In the genomic region with DNA sequence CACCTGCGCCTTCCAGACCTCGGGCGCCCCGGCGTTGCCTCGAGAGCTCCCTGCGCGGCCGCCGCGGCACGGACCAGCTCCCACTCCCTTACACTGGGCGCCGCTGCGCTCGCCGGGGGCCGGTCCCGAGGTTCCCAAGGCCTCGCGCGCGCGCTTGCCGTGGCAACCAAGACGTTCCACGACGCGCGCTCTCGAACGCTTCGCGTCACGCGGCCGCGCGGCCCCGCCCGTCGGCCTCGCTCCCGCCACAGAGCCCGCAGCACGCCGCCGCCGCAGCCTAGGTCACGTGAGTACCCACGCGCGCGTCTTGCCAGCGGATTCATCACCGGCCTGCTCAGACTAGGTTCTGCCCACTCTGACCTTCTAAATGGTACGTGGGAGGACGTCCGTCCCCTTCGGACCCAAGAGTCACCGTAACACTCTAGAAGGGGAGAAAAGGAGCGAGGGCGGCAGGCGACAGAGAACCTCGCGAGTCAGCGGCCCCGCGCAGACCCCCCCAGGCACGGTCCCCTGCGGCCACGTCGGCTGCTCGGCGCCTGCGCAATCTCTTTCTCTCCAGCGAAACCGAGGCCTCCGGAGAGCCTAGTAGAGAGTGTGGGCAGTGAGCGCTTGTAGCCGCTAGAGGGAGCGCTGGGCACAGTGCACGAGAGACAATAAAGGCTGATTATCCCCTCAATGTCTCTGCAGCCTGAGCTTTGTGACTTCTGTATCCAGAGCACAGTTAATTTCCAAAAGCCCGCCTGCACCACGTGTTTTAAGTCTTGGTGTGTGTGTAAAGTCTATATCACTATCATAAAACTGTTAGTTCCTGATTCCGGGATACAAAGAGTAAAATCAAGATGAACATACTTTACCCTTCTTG, we compare ENCODE assay signal across 1 cellular context.
TF ChIP-seq lines count a peak whose summit lies in the region.

A gene with protein sequence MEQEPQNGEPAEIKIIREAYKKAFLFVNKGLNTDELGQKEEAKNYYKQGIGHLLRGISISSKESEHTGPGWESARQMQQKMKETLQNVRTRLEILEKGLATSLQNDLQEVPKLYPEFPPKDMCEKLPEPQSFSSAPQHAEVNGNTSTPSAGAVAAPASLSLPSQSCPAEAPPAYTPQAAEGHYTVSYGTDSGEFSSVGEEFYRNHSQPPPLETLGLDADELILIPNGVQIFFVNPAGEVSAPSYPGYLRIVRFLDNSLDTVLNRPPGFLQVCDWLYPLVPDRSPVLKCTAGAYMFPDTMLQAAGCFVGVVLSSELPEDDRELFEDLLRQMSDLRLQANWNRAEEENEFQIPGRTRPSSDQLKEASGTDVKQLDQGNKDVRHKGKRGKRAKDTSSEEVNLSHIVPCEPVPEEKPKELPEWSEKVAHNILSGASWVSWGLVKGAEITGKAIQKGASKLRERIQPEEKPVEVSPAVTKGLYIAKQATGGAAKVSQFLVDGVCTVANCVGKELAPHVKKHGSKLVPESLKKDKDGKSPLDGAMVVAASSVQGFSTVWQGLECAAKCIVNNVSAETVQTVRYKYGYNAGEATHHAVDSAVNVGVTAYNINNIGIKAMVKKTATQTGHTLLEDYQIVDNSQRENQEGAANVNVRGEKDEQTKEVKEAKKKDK (minus strand): TSS at position 173 of the 862 bp plus-strand sequence. CDS start 10,564 bp downstream, outside the sequence.

TF ChIP-seq in HepG2, 621 proteins besides CTCF, POLR2A, EP300 and RAD21 (continued from another document and continues in another):
- TF ChIP-seq, protein P1, sequence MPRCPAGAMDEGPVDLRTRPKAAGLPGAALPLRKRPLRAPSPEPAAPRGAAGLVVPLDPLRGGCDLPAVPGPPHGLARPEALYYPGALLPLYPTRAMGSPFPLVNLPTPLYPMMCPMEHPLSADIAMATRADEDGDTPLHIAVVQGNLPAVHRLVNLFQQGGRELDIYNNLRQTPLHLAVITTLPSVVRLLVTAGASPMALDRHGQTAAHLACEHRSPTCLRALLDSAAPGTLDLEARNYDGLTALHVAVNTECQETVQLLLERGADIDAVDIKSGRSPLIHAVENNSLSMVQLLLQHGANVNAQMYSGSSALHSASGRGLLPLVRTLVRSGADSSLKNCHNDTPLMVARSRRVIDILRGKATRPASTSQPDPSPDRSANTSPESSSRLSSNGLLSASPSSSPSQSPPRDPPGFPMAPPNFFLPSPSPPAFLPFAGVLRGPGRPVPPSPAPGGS (CRISPR knock-in tag; IDR thresholded peaks at IDR 0.05) = 0 out of 2 replicates have a peak, but pooled peaks have one; percentile 20
- TF ChIP-seq FOSL2 (CRISPR knock-in tag; IDR thresholded peaks at IDR 0.05) = no peak
- no peak for TF ChIP-seq SETDB1 (CRISPR knock-in tag; IDR thresholded peaks at IDR 0.05; ENCODE audit: borderline replicate concordance)
- 0 out of 2 replicates have a peak, but pooled peaks have one; percentile 55 for TF ChIP-seq ZNF431 (CRISPR knock-in tag; IDR thresholded peaks at IDR 0.05; ENCODE audit: borderline replicate concordance, low read depth)
- TF ChIP-seq ZNF570 (CRISPR knock-in tag; IDR thresholded peaks at IDR 0.05; ENCODE audit: borderline replicate concordance) = no peak
- no peak for TF ChIP-seq GTF2F1 (IDR thresholded peaks at IDR 0.05; ENCODE audit: low read length)
- TF ChIP-seq ZFP1 (CRISPR knock-in tag; IDR thresholded peaks at IDR 0.05) = no peak
- TF ChIP-seq GPN1 (CRISPR knock-in tag; IDR thresholded peaks at IDR 0.05; ENCODE audit: borderline replicate concordance) = no peak
- TF ChIP-seq FOXK1 (CRISPR knock-in tag; IDR thresholded peaks at IDR 0.05; ENCODE audit: borderline replicate concordance, low read depth) = 0 out of 2 replicates have a peak, but pooled peaks have one; percentile 25
- no peak for TF ChIP-seq ZNF354B (CRISPR knock-in tag; IDR thresholded peaks at IDR 0.05)
- no peak for TF ChIP-seq ZNF382 (CRISPR knock-in tag; IDR thresholded peaks at IDR 0.05; ENCODE audit: borderline replicate concordance)
- TF ChIP-seq KLF12 (CRISPR knock-in tag; IDR thresholded peaks at IDR 0.05; ENCODE audit: borderline replicate concordance) = 0 out of 2 replicates have a peak, but pooled peaks have one; percentile 37
- TF ChIP-seq, protein P2, sequence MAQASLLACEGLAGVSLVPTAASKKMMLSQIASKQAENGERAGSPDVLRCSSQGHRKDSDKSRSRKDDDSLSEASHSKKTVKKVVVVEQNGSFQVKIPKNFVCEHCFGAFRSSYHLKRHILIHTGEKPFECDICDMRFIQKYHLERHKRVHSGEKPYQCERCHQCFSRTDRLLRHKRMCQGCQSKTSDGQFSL (CRISPR knock-in tag; IDR thresholded peaks at IDR 0.05) = peak; percentile 94
- TF ChIP-seq ZBTB7B (CRISPR knock-in tag; IDR thresholded peaks at IDR 0.05) = peak; percentile 29; the same call in 1 of the 2 replicates
- TF ChIP-seq DMAP1 (CRISPR knock-in tag; IDR thresholded peaks at IDR 0.05) = 0 out of 2 replicates have a peak, but pooled peaks have one; percentile 30
- TF ChIP-seq ZNF788 (CRISPR knock-in tag; IDR thresholded peaks at IDR 0.05; ENCODE audit: borderline replicate concordance) = peak; percentile 27; the same call in 1 of the 2 replicates
- peak; percentile 62 for TF ChIP-seq PHF8 (CRISPR knock-in tag; IDR thresholded peaks at IDR 0.05)
- TF ChIP-seq, protein P3, sequence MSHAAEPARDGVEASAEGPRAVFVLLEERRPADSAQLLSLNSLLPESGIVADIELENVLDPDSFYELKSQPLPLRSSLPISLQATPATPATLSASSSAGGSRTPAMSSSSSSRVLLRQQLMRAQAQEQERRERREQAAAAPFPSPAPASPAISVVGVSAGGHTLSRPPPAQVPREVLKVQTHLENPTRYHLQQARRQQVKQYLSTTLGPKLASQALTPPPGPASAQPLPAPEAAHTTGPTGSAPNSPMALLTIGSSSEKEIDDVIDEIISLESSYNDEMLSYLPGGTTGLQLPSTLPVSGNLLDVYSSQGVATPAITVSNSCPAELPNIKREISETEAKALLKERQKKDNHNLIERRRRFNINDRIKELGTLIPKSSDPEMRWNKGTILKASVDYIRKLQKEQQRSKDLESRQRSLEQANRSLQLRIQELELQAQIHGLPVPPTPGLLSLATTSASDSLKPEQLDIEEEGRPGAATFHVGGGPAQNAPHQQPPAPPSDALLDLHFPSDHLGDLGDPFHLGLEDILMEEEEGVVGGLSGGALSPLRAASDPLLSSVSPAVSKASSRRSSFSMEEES (CRISPR knock-in tag; IDR thresholded peaks at IDR 0.05) = no peak
- peak; percentile 39; the same call in 1 of the 2 replicates for TF ChIP-seq ZNF766 (CRISPR knock-in tag; IDR thresholded peaks at IDR 0.05; ENCODE audit: borderline replicate concordance)
- TF ChIP-seq TOPORS (CRISPR knock-in tag; IDR thresholded peaks at IDR 0.05) = no peak
- TF ChIP-seq ZNF749 (CRISPR knock-in tag; IDR thresholded peaks at IDR 0.05; ENCODE audit: borderline replicate concordance) = no peak
- no peak for TF ChIP-seq POLR2AphosphoS2 (IDR thresholded peaks at IDR 0.05; ENCODE audit: low read depth, low read length)
- peak; percentile 46; the same call in 1 of the 2 replicates for TF ChIP-seq GATAD2A (CRISPR knock-in tag; IDR thresholded peaks at IDR 0.05)
- no peak for TF ChIP-seq NFIC (IDR thresholded peaks at IDR 0.05; ENCODE audit: low read length)
- TF ChIP-seq MBD4 (IDR thresholded peaks at IDR 0.05; ENCODE audit: borderline replicate concordance, low read length) = no peak
- no peak for TF ChIP-seq NFE2L2 (IDR thresholded peaks at IDR 0.05; ENCODE audit: low read length)
- peak; percentile 55; the same call in 1 of the 2 replicates for TF ChIP-seq POLR2G (IDR thresholded peaks at IDR 0.05; ENCODE audit: low read depth, low read length)
- peak; percentile 7; the same call in 1 of the 2 replicates for TF ChIP-seq ZNF773 (CRISPR knock-in tag; IDR thresholded peaks at IDR 0.05; ENCODE audit: borderline replicate concordance)
- no peak for TF ChIP-seq ZNF451 (CRISPR knock-in tag; IDR thresholded peaks at IDR 0.05)
- TF ChIP-seq RFX5 (IDR thresholded peaks at IDR 0.05; ENCODE audit: low read depth, low read length) = no peak
- TF ChIP-seq, protein P4, sequence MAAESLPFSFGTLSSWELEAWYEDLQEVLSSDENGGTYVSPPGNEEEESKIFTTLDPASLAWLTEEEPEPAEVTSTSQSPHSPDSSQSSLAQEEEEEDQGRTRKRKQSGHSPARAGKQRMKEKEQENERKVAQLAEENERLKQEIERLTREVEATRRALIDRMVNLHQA (CRISPR knock-in tag; IDR thresholded peaks at IDR 0.05) = no peak
- TF ChIP-seq FOXM1 (CRISPR knock-in tag; IDR thresholded peaks at IDR 0.05) = no peak
- TF ChIP-seq LCORL (IDR thresholded peaks at IDR 0.05) = no peak
- no peak for TF ChIP-seq LCORL (CRISPR knock-in tag; IDR thresholded peaks at IDR 0.05)
- TF ChIP-seq PTBP1 (IDR thresholded peaks at IDR 0.05; ENCODE audit: low read depth, low read length, poor library complexity, severe bottlenecking) = no peak
- no peak for TF ChIP-seq CEBPB (IDR thresholded peaks at IDR 0.05; ENCODE audit: borderline replicate concordance, low read depth, low read length)
- TF ChIP-seq, protein P5, sequence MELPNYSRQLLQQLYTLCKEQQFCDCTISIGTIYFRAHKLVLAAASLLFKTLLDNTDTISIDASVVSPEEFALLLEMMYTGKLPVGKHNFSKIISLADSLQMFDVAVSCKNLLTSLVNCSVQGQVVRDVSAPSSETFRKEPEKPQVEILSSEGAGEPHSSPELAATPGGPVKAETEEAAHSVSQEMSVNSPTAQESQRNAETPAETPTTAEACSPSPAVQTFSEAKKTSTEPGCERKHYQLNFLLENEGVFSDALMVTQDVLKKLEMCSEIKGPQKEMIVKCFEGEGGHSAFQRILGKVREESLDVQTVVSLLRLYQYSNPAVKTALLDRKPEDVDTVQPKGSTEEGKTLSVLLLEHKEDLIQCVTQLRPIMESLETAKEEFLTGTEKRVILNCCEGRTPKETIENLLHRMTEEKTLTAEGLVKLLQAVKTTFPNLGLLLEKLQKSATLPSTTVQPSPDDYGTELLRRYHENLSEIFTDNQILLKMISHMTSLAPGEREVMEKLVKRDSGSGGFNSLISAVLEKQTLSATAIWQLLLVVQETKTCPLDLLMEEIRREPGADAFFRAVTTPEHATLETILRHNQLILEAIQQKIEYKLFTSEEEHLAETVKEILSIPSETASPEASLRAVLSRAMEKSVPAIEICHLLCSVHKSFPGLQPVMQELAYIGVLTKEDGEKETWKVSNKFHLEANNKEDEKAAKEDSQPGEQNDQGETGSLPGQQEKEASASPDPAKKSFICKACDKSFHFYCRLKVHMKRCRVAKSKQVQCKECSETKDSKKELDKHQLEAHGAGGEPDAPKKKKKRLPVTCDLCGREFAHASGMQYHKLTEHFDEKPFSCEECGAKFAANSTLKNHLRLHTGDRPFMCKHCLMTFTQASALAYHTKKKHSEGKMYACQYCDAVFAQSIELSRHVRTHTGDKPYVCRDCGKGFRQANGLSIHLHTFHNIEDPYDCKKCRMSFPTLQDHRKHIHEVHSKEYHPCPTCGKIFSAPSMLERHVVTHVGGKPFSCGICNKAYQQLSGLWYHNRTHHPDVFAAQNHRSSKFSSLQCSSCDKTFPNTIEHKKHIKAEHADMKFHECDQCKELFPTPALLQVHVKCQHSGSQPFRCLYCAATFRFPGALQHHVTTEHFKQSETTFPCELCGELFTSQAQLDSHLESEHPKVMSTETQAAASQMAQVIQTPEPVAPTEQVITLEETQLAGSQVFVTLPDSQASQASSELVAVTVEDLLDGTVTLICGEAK (IDR thresholded peaks at IDR 0.05) = no peak
- TF ChIP-seq, protein P5 (CRISPR knock-in tag; IDR thresholded peaks at IDR 0.05) = no peak
- peak; percentile 43; the same call in 1 of the 2 replicates for TF ChIP-seq ZSCAN21 (CRISPR knock-in tag; IDR thresholded peaks at IDR 0.05; ENCODE audit: borderline replicate concordance)
- no peak for TF ChIP-seq KDM4B (CRISPR knock-in tag; IDR thresholded peaks at IDR 0.05)
- no peak for TF ChIP-seq ZFP36 (IDR thresholded peaks at IDR 0.05; ENCODE audit: borderline replicate concordance, low read depth, low read length, partially characterized antibody)
- no peak for TF ChIP-seq ZBTB1 (CRISPR knock-in tag; IDR thresholded peaks at IDR 0.05; ENCODE audit: borderline replicate concordance)
- no peak for TF ChIP-seq NR2F6 (IDR thresholded peaks at IDR 0.05)
- TF ChIP-seq NR2F6 (CRISPR knock-in tag; IDR thresholded peaks at IDR 0.05) = no peak
- no peak for TF ChIP-seq SOX13 (IDR thresholded peaks at IDR 0.05)
- no peak for TF ChIP-seq SOX13 (CRISPR knock-in tag; conservative IDR thresholded peaks at IDR 0.05 in 1 of 2, IDR thresholded peaks at IDR 0.05 in 1 of 2)
- TF ChIP-seq ZNF7 (CRISPR knock-in tag; IDR thresholded peaks at IDR 0.05) = no peak
- TF ChIP-seq SMAD1 (CRISPR knock-in tag; IDR thresholded peaks at IDR 0.05; ENCODE audit: borderline replicate concordance, low read depth) = no peak
- no peak for TF ChIP-seq PRPF4 (IDR thresholded peaks at IDR 0.05; ENCODE audit: low read depth, low read length, poor library complexity, severe bottlenecking)
- TF ChIP-seq KDM3A (CRISPR knock-in tag; IDR thresholded peaks at IDR 0.05; ENCODE audit: low read depth) = 0 out of 2 replicates have a peak, but pooled peaks have one; percentile 49
- TF ChIP-seq ZNF501 (CRISPR knock-in tag; IDR thresholded peaks at IDR 0.05) = peak; percentile 51; the same call in 1 of the 2 replicates
- TF ChIP-seq MXD4 (CRISPR knock-in tag; IDR thresholded peaks at IDR 0.05) = no peak
- peak; percentile 32 for TF ChIP-seq ZFX (CRISPR knock-in tag; IDR thresholded peaks at IDR 0.05; ENCODE audit: low read depth)
- TF ChIP-seq ZNF747 (CRISPR knock-in tag; IDR thresholded peaks at IDR 0.05; ENCODE audit: borderline replicate concordance) = no peak
- no peak for TF ChIP-seq KLF11 (CRISPR knock-in tag; IDR thresholded peaks at IDR 0.05)
- TF ChIP-seq HMG20A (CRISPR knock-in tag; IDR thresholded peaks at IDR 0.05; ENCODE audit: borderline replicate concordance) = no peak
- TF ChIP-seq BHLHE40 (IDR thresholded peaks at IDR 0.05; ENCODE audit: low read length) = peak; percentile 61
